ENCODE assay signal across 17 cellular contexts in genomic region chr7:122394512-122394911, GRCh38.
DNase-seq lines count a peak whose midpoint lies in the region; ATAC-seq and TF ChIP-seq lines count a peak whose summit lies in the region.
"Had no signal": no experiment of that assay in that cellular context is flagged by ENCODE, and none has a peak within 500 bp of the region (broad histone marks: within the 10 kb centered on the region; RNA-seq: fewer than 3 reads in every experiment).

No MANE protein-coding gene starts in this region.

- H2AFZ ChIP-seq in GM23338 (peak overlapping the region; percentile 1; the same call in 1 of the 2 replicates), KMS-11 (ENCODE audit: low read depth) (no peak overlapping the region)

- H3K36me3 ChIP-seq in GM23338 (ENCODE audit: insufficient read depth) (no peaks in the 10 kb centered on the region), KMS-11 (ENCODE audit: insufficient read depth) (no peaks in the 10 kb centered on the region)
- H3K36me3 ChIP-seq: BLaER1 treated with 17β-estradiol and CSF1 and Interleukin-3, amounts not matched to agents 10 nM and 100 nM had no signal

- H3K36me3 Mint-ChIP-seq in GM23338 (ENCODE audit: low read depth) = no peaks in the 10 kb centered on the region
- no peaks in the 10 kb centered on the region for H3K36me3 Mint-ChIP-seq in WTC11
- H3K36me3 Mint-ChIP-seq: CD8-positive, alpha-beta T cell had no signal

- no peak for TF ChIP-seq CTCF in GM23338 (conservative IDR thresholded peaks at IDR 0.05; ENCODE audit: low read depth in 2 of 2)
- no peak for TF ChIP-seq CTCF in KMS-11 (conservative IDR thresholded peaks at IDR 0.05; ENCODE audit: low read depth, low read length)
- no peak for TF ChIP-seq CTCF in WTC11 (IDR thresholded peaks at IDR 0.05)
- TF ChIP-seq CTCF in foreskin keratinocyte (conservative IDR thresholded peaks at IDR 0.05) = no peak

- no peaks in the 10 kb centered on the region for H3K27me3 Mint-ChIP-seq in GM23338 (ENCODE audit: insufficient read depth, low read depth, poor library complexity)
- no peaks in the 10 kb centered on the region for H3K27me3 Mint-ChIP-seq in WTC11 (ENCODE audit: low read depth)
- H3K27me3 Mint-ChIP-seq: B cell; CD4-positive, alpha-beta T cell had no signal

- H3K9me3 Mint-ChIP-seq in GM23338 (no peaks in the 10 kb centered on the region), WTC11 (no peaks in the 10 kb centered on the region)

- CTCF ChIA-PET in WTC11 (lab: Charles Lee) = no interaction called here

- H3K9me2 ChIP-seq in GM23338 (ENCODE audit: insufficient read depth) = no peaks in the 10 kb centered on the region

- DNase-seq in GM23338 (ENCODE audit: low spot score) (no peak), WTC11 (ENCODE audit: low spot score) (no peak), NOMO-1 (lab: John Stamatoyannopoulos, UW; ENCODE audit: unreplicated experiment in 2 of 2) (no peak), foreskin keratinocyte (no peak)
- DNase-seq: AML-193; Caco-2; Calu3; CD4-positive, alpha-beta T cell; CD8-positive, alpha-beta T cell; DMS79 treated with DMSO at 0.1 percent for 48 hours; GF-D8 had no signal

- peaks cover 16% of the 10 kb centered on the region for H3K4me1 Mint-ChIP-seq in GM23338
- H3K4me1 Mint-ChIP-seq in WTC11 = peaks cover 26% of the 10 kb centered on the region
- H3K4me1 Mint-ChIP-seq: B cell had no signal

- POLR2A ChIA-PET in WTC11 (lab: Charles Lee) = no interaction called here

- H3K27ac Mint-ChIP-seq in GM23338 (no peak overlapping the region), WTC11 (no peak overlapping the region)
- H3K27ac Mint-ChIP-seq: B cell; CD4-positive, alpha-beta T cell; CD8-positive, alpha-beta T cell had no signal

- H3K27me3 ChIP-seq in GM23338 (ENCODE audit: insufficient read depth) (no peaks in the 10 kb centered on the region), KMS-11 (ENCODE audit: insufficient read depth, low read depth) (no peaks in the 10 kb centered on the region), foreskin keratinocyte (no peaks in the 10 kb centered on the region)
- H3K27me3 ChIP-seq: BLaER1 treated with 17β-estradiol and CSF1 and Interleukin-3, amounts not matched to agents 10 nM and 100 nM had no signal

- H3K4me2 ChIP-seq in GM23338 = no peak overlapping the region
- peak overlapping the region; percentile 15; the same call in 1 of the 2 replicates for H3K4me2 ChIP-seq in KMS-11
- H3K4me2 ChIP-seq: A549; BLaER1 treated with 17β-estradiol and CSF1 and Interleukin-3, amounts not matched to agents 10 nM and 100 nM had no signal

- H3K9ac ChIP-seq in KMS-11 = no peak overlapping the region
- H3K9ac ChIP-seq: BLaER1 treated with 17β-estradiol and CSF1 and Interleukin-3, amounts not matched to agents 10 nM and 100 nM had no signal

- H3K4me3 ChIP-seq in GM23338 (no peak overlapping the region), KMS-11 (IDR thresholded peaks at IDR 0.05; ENCODE audit: insufficient read depth, low read depth, low read length) (no peak overlapping the region)
- H3K4me3 ChIP-seq: A549; BLaER1 treated with 17β-estradiol and CSF1 and Interleukin-3, amounts not matched to agents 10 nM and 100 nM had no signal

- no peaks in the 10 kb centered on the region for H3F3A ChIP-seq in GM23338 (replicated peaks; ENCODE audit: low read depth)

- H3K4me3 Mint-ChIP-seq in GM23338 = no peak overlapping the region
- H3K4me3 Mint-ChIP-seq in WTC11 = no peak overlapping the region
- H3K4me3 Mint-ChIP-seq: B cell; CD4-positive, alpha-beta T cell; CD8-positive, alpha-beta T cell had no signal

- peaks cover 13% of the 10 kb centered on the region; the same call in 1 of the 2 replicates for H3K4me1 ChIP-seq in GM23338 (ENCODE audit: insufficient read depth)
- peaks cover 46% of the 10 kb centered on the region for H3K4me1 ChIP-seq in KMS-11 (ENCODE audit: low read depth, poor library complexity, severe bottlenecking)
- no peaks in the 10 kb centered on the region for H3K4me1 ChIP-seq in foreskin keratinocyte
- H3K4me1 ChIP-seq: A549; BLaER1 treated with 17β-estradiol and CSF1 and Interleukin-3, amounts not matched to agents 10 nM and 100 nM; Caco-2 had no signal

- H3K27ac ChIP-seq in GM23338 (ENCODE audit: low read depth) (no peak overlapping the region), KMS-11 (no peak overlapping the region), foreskin keratinocyte (no peak overlapping the region)
- H3K27ac ChIP-seq: 22Rv1; A549; BLaER1 treated with 17β-estradiol and CSF1 and Interleukin-3, amounts not matched to agents 10 nM and 100 nM; C4-2B had no signal

- H3K79me2 ChIP-seq in GM23338 (replicated peaks; ENCODE audit: insufficient read depth) (no peaks in the 10 kb centered on the region), KMS-11 (ENCODE audit: insufficient read depth, low read depth) (no peaks in the 10 kb centered on the region)

- no peaks in the 10 kb centered on the region for H4K20me1 ChIP-seq in GM23338 (replicated peaks; ENCODE audit: insufficient read depth)
- no peaks in the 10 kb centered on the region for H4K20me1 ChIP-seq in KMS-11 (ENCODE audit: insufficient read depth)
- H4K20me1 ChIP-seq: BLaER1 treated with 17β-estradiol and CSF1 and Interleukin-3, amounts not matched to agents 10 nM and 100 nM had no signal

- ATAC-seq in GM23338 (peak; percentile 68), WTC11 (peak; percentile 65), foreskin keratinocyte (no peak)
- ATAC-seq: A549; CD8-positive, alpha-beta T cell had no signal

TF ChIP-seq in GM23338, 12 proteins besides CTCF, POLR2A, EP300 and RAD21 (continues in another document):
- TF ChIP-seq EZH2 (IDR thresholded peaks at IDR 0.05; ENCODE audit: low read depth, unreplicated experiment) (no peak), STAT1 (IDR thresholded peaks at IDR 0.05; ENCODE audit: unreplicated experiment) (no peak), CREB1 (CRISPR knock-in tag; IDR thresholded peaks at IDR 0.05; ENCODE audit: low read depth) (no peak), EZH2phosphoT487 (IDR thresholded peaks at IDR 0.05; ENCODE audit: unreplicated experiment) (no peak), NANOG (IDR thresholded peaks at IDR 0.05; ENCODE audit: borderline replicate concordance) (no peak), JUNB (IDR thresholded peaks at IDR 0.05; ENCODE audit: unreplicated experiment) (no peak)

TF ChIP-seq in WTC11, 78 proteins besides CTCF, POLR2A, EP300 and RAD21:
- TF ChIP-seq ZNF121 (CRISPR knock-in tag; IDR thresholded peaks at IDR 0.05) (0 out of 2 replicates have a peak, but pooled peaks have one; percentile 23), CBFB (CRISPR knock-in tag; IDR thresholded peaks at IDR 0.05; ENCODE audit: low read depth) (no peak)
